In genomic region chr12:81064966-81065365, GRCh38 we compare ENCODE assay signal across 2 cellular contexts. TPM values are rescaled to one million over a fixed set of nuclear protein-coding genes. Genes with fewer than 3 reads are reported as not detected.
"Had no signal": no experiment of that assay in that cellular context is flagged by ENCODE, and none has a peak within 500 bp of the region (broad histone marks: within the 10 kb centered on the region; RNA-seq: fewer than 3 reads in every experiment).

No MANE protein-coding gene starts in this region.

RNA-seq across cellular contexts. Expression of gene ACSS3, which starts 12.9 kb away (rescaled TPM):
- total RNA-seq: G401 had no signal
- polyA plus RNA-seq: GM12878 had no signal
